23 cellular contexts compared by ENCODE assay signal in genomic region chr1:200856716-200857352, GRCh38. TPM values are rescaled to one million over a fixed set of nuclear protein-coding genes. Genes with fewer than 3 reads are reported as not detected.
DNase-seq lines count a peak whose midpoint lies in the region; ATAC-seq, FAIRE-seq and TF ChIP-seq lines count a peak whose summit lies in the region.
"Had no signal": no experiment of that assay in that cellular context is flagged by ENCODE, and none has a peak within 500 bp of the region (broad histone marks: within the 10 kb centered on the region; RNA-seq: fewer than 3 reads in every experiment).

No MANE protein-coding gene starts in this region.

- no peak overlapping the region for H3K4me3 ChIP-seq in AG09309 (ENCODE audit: control insufficient read depth, low read depth, low read length)
- H3K4me3 ChIP-seq in BJ (ENCODE audit: low read depth, low read length) = no peak overlapping the region
- H3K4me3 ChIP-seq in astrocyte (ENCODE audit: insufficient read depth, low read depth, low read length) = no peak overlapping the region
- H3K4me3 ChIP-seq: spleen, upper lobe of left lung had no signal

- DNase-seq in AG09309 (ENCODE audit: low read depth) (peak; percentile 38), BJ (ENCODE audit: low read depth) (peak; percentile 4), astrocyte (ENCODE audit: low read depth) (peak; percentile 33), fibroblast of the conjunctiva (ENCODE audit: low read depth) (peak; percentile 81), DMS79 treated with DMSO at 0.1 percent for 48 hours (lab: John Stamatoyannopoulos, UW) (no peak)
- DNase-seq in CD4-positive, alpha-beta T cell = no peak
- DNase-seq: activated CD4-positive, alpha-beta T cell treated with anti-CD3 and anti-CD28 coated beads, Interleukin-2, amount 50 U/mL, for 1 hour; activated T-cell treated with anti-CD3 and anti-CD28 coated beads, Interleukin-2, amount 50 U/mL, for 48 hours; C1 segment of cervical spinal cord; DMS 273 treated with DMSO at 0.1 percent for 48 hours; glutamatergic neuron; naive B cell; NCI-H1436; NCI-H2171 treated with DMSO at 0.1 percent for 48 hours; NCI-H774; spleen; upper lobe of left lung had no signal

- no peaks in the 10 kb centered on the region for H3K79me2 ChIP-seq in astrocyte (ENCODE audit: insufficient read depth, low read length)

- no peaks in the 10 kb centered on the region for H3K27me3 ChIP-seq in BJ (ENCODE audit: control insufficient read depth, insufficient read depth, low read length)
- H3K27me3 ChIP-seq in astrocyte (ENCODE audit: insufficient read depth, low read length) = no peaks in the 10 kb centered on the region
- H3K27me3 ChIP-seq in CD4-positive, alpha-beta T cell (ENCODE audit: control insufficient read depth, insufficient read depth, low read length) = no peaks in the 10 kb centered on the region
- H3K27me3 ChIP-seq: spleen, upper lobe of left lung had no signal

- H3K9me3 Mint-ChIP-seq in astrocyte (ENCODE audit: unreplicated experiment) = no peaks in the 10 kb centered on the region
- H3K9me3 Mint-ChIP-seq in CD4-positive, alpha-beta T cell = no peaks in the 10 kb centered on the region
- H3K9me3 Mint-ChIP-seq: naive B cell had no signal

- H3K4me2 ChIP-seq in astrocyte (ENCODE audit: low read length) = no peak overlapping the region

- no peak for TF ChIP-seq CTCF in AG09309 (IDR thresholded peaks at IDR 0.05; ENCODE audit: control insufficient read depth, insufficient read depth, low read depth, low read length, missing control alignments)
- no peak for TF ChIP-seq CTCF in BJ (IDR thresholded peaks at IDR 0.05; ENCODE audit: insufficient read depth, low read depth, low read length)
- no peak for TF ChIP-seq CTCF in astrocyte (IDR thresholded peaks at IDR 0.05; ENCODE audit: insufficient read depth, low read depth, low read length)
- TF ChIP-seq CTCF in CD4-positive, alpha-beta T cell (IDR thresholded peaks at IDR 0.05) = no peak

- H3K4me1 ChIP-seq in astrocyte (ENCODE audit: insufficient read depth, low read length) = peaks cover 2% of the 10 kb centered on the region
- H3K4me1 ChIP-seq: upper lobe of left lung had no signal

- FAIRE-seq in astrocyte (lab: Jason Lieb, UNC) = no peak
- FAIRE-seq: H1 had no signal

- ATAC-seq in HG02571 (IDR thresholded peaks at IDR 0.05; ENCODE audit: unreplicated experiment) (no peak), GM19467 (IDR thresholded peaks at IDR 0.05; ENCODE audit: unreplicated experiment) (no peak)
- ATAC-seq in CD4-positive, alpha-beta T cell (ENCODE audit: poor library complexity) = no peak
- ATAC-seq: Panc1 had no signal

- no peak overlapping the region for H3K4me3 Mint-ChIP-seq in astrocyte (ENCODE audit: unreplicated experiment)
- no peak overlapping the region for H3K4me3 Mint-ChIP-seq in CD4-positive, alpha-beta T cell
- H3K4me3 Mint-ChIP-seq: naive B cell had no signal

- POLR2A ChIA-PET in BJ (lab: Charles Lee) = no interaction called here
- POLR2A ChIA-PET in CD4-positive, alpha-beta T cell (lab: Charles Lee) = no interaction called here

- no peaks in the 10 kb centered on the region for H3K4me1 Mint-ChIP-seq in astrocyte (ENCODE audit: low read depth, unreplicated experiment)
- H3K4me1 Mint-ChIP-seq in CD4-positive, alpha-beta T cell (ENCODE audit: low read depth) = peaks cover 4% of the 10 kb centered on the region
- H3K4me1 Mint-ChIP-seq: naive B cell had no signal

- H4K20me1 ChIP-seq in astrocyte (ENCODE audit: insufficient read depth, low read length) = peaks cover 9% of the 10 kb centered on the region

- no peak overlapping the region for H2AFZ ChIP-seq in astrocyte (ENCODE audit: low read depth, low read length)

- no peak overlapping the region for H3K27ac ChIP-seq in astrocyte (ENCODE audit: low read depth, low read length)
- no peak overlapping the region for H3K27ac ChIP-seq in CD4-positive, alpha-beta T cell (ENCODE audit: low read depth, low read length)
- H3K27ac ChIP-seq: spleen, upper lobe of left lung had no signal

- peaks cover 5% of the 10 kb centered on the region for H3K36me3 Mint-ChIP-seq in astrocyte (ENCODE audit: low read depth, unreplicated experiment)
- H3K36me3 Mint-ChIP-seq in CD4-positive, alpha-beta T cell (ENCODE audit: low read depth) = peaks cover 44% of the 10 kb centered on the region
- H3K36me3 Mint-ChIP-seq: naive B cell had no signal

- intact Hi-C loops in CD4-positive, alpha-beta T cell (cut with DNase I, micrococcal nuclease) = no loop called here

- no peak overlapping the region for H3K27ac Mint-ChIP-seq in astrocyte (ENCODE audit: unreplicated experiment)
- no peak overlapping the region for H3K27ac Mint-ChIP-seq in CD4-positive, alpha-beta T cell

- CTCF ChIA-PET in BJ (lab: Yijun Ruan, JAX) = interaction anchor here (0.6 to 0.7 kb wide), 2 partner anchors 30 to 158 kb away, joined by 3 read pairs; no protein-coding TSS in a partner anchor
- CTCF ChIA-PET in CD4-positive, alpha-beta T cell (lab: Charles Lee) = no interaction called here

- H3K9me3 ChIP-seq in astrocyte (ENCODE audit: insufficient read depth, low read depth, low read length) = no peaks in the 10 kb centered on the region
- no peaks in the 10 kb centered on the region for H3K9me3 ChIP-seq in CD4-positive, alpha-beta T cell (ENCODE audit: control insufficient read depth, low read length)
- H3K9me3 ChIP-seq: spleen, upper lobe of left lung had no signal

- H3K9ac ChIP-seq in astrocyte (ENCODE audit: low read length) = no peak overlapping the region

- H3K36me3 ChIP-seq in BJ (ENCODE audit: control insufficient read depth, insufficient read depth, low read length) (peaks cover 1% of the 10 kb centered on the region; the same call in 1 of the 2 replicates), astrocyte (ENCODE audit: insufficient read depth, low read length) (peaks cover 39% of the 10 kb centered on the region)

- H3K27me3 Mint-ChIP-seq in astrocyte (ENCODE audit: low read depth, unreplicated experiment) = no peaks in the 10 kb centered on the region
- H3K27me3 Mint-ChIP-seq in CD4-positive, alpha-beta T cell = no peaks in the 10 kb centered on the region

RNA-seq across cellular contexts. Expression of gene GPR25, which starts 15.9 kb away (rescaled TPM):
- polyA plus RNA-seq in BJ (2011; rRNA removed) = not detected in 2 replicates
- polyA minus RNA-seq in BJ (2011; rRNA and poly(A)+ RNA removed) = not detected in 2 replicates
- total RNA-seq in astrocyte = not detected in 2 replicates
- 1 to 10 TPM; 2.7 to 3.3 TPM for total RNA-seq in CD4-positive, alpha-beta T cell
- total RNA-seq: cerebellum, H1, lung microvascular endothelial cell had no signal
- polyA plus RNA-seq: H1 had no signal

RNA-seq across cellular contexts. Expression of gene INAVA, which starts 37.9 kb away (rescaled TPM):
- polyA plus RNA-seq in BJ (2011; rRNA removed) = 0.01 TPM in 1 of 2 replicates, not detected in the other
- polyA minus RNA-seq in BJ (2011; rRNA and poly(A)+ RNA removed) = not detected in 2 replicates
- total RNA-seq in astrocyte = 9.5 and 10.3 TPM in 2 replicates
- total RNA-seq in CD4-positive, alpha-beta T cell = under 1 TPM in 1 of 2 experiments, not detected in 1; 0.22 TPM
- total RNA-seq: lung microvascular endothelial cell had no signal

Comparison
In these comparisons a context has a peak if more than half of its experiments do, and no peak if none do; other contexts are left out.
1. DNase-seq: peak in AG09309 (single experiment), BJ (single experiment), astrocyte (single experiment) and fibroblast of the conjunctiva (single experiment); none in DMS79 treated with DMSO at 0.1 percent for 48 hours (single experiment) and CD4-positive, alpha-beta T cell (0 of 10).